ENCODE assay signal across 1 cellular context in the genomic region with DNA sequence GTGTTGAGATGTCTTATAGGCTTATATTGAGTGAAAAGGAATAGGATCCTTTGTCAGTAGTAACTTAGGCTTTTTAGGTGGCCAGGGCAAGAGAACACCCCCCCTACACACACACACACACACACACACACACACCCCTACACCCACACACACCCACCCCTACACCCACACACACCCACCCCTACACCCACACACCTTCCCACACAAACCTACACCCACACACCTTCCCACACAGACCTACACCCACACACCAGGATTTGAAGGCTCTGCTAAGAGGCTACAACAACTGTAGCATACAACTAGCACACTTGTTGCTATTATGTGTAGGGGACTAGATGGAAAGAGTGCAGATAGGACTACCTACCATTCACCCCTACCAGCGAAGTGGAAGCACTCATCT.
TF ChIP-seq lines count a peak whose summit lies in the region.

No MANE protein-coding gene starts in this region.

TF ChIP-seq in HEK293, 187 proteins besides CTCF, POLR2A, EP300 and RAD21 (continued from another document):
- TF ChIP-seq, protein P1, sequence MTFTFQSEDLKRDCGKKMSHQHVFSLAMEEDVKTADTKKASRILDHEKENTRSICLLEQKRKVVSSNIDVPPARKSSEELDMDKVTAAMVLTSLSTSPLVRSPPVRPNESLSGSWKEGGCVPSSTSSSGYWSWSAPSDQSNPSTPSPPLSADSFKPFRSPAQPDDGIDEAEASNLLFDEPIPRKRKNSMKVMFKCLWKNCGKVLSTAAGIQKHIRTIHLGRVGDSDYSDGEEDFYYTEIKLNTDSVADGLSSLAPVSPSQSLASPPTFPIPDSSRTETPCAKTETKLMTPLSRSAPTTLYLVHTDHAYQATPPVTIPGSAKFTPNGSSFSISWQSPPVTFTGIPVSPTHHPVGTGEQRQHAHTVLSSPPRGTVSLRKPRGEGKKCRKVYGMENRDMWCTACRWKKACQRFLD (tag by site-specific recombination; IDR thresholded peaks at IDR 0.05), result no peak
- TF ChIP-seq, protein P2, sequence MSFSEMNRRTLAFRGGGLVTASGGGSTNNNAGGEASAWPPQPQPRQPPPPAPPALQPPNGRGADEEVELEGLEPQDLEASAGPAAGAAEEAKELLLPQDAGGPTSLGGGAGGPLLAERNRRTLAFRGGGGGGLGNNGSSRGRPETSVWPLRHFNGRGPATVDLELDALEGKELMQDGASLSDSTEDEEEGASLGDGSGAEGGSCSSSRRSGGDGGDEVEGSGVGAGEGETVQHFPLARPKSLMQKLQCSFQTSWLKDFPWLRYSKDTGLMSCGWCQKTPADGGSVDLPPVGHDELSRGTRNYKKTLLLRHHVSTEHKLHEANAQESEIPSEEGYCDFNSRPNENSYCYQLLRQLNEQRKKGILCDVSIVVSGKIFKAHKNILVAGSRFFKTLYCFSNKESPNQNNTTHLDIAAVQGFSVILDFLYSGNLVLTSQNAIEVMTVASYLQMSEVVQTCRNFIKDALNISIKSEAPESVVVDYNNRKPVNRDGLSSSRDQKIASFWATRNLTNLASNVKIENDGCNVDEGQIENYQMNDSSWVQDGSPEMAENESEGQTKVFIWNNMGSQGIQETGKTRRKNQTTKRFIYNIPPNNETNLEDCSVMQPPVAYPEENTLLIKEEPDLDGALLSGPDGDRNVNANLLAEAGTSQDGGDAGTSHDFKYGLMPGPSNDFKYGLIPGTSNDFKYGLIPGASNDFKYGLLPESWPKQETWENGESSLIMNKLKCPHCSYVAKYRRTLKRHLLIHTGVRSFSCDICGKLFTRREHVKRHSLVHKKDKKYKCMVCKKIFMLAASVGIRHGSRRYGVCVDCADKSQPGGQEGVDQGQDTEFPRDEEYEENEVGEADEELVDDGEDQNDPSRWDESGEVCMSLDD (tag by site-specific recombination; IDR thresholded peaks at IDR 0.05), result no peak
- TF ChIP-seq ZNF324 (tag by site-specific recombination; IDR thresholded peaks at IDR 0.05) (no peak), ZNF624 (tag by site-specific recombination; IDR thresholded peaks at IDR 0.05) (no peak), GFI1B (tag by site-specific recombination; IDR thresholded peaks at IDR 0.05) (no peak), ZNF37A (tag by site-specific recombination; IDR thresholded peaks at IDR 0.05) (no peak), ZNF747 (tag by site-specific recombination; IDR thresholded peaks at IDR 0.05) (no peak)
- TF ChIP-seq, protein P3, sequence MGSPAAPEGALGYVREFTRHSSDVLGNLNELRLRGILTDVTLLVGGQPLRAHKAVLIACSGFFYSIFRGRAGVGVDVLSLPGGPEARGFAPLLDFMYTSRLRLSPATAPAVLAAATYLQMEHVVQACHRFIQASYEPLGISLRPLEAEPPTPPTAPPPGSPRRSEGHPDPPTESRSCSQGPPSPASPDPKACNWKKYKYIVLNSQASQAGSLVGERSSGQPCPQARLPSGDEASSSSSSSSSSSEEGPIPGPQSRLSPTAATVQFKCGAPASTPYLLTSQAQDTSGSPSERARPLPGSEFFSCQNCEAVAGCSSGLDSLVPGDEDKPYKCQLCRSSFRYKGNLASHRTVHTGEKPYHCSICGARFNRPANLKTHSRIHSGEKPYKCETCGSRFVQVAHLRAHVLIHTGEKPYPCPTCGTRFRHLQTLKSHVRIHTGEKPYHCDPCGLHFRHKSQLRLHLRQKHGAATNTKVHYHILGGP (tag by site-specific recombination; IDR thresholded peaks at IDR 0.05), result no peak
- TF ChIP-seq, protein P4, sequence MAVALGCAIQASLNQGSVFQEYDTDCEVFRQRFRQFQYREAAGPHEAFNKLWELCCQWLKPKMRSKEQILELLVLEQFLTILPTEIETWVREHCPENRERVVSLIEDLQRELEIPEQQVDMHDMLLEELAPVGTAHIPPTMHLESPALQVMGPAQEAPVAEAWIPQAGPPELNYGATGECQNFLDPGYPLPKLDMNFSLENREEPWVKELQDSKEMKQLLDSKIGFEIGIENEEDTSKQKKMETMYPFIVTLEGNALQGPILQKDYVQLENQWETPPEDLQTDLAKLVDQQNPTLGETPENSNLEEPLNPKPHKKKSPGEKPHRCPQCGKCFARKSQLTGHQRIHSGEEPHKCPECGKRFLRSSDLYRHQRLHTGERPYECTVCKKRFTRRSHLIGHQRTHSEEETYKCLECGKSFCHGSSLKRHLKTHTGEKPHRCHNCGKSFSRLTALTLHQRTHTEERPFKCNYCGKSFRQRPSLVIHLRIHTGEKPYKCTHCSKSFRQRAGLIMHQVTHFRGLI (tag by site-specific recombination; IDR thresholded peaks at IDR 0.05), result no peak
